Comparison of ENCODE assay signal across 1 cellular context in the genomic region with DNA sequence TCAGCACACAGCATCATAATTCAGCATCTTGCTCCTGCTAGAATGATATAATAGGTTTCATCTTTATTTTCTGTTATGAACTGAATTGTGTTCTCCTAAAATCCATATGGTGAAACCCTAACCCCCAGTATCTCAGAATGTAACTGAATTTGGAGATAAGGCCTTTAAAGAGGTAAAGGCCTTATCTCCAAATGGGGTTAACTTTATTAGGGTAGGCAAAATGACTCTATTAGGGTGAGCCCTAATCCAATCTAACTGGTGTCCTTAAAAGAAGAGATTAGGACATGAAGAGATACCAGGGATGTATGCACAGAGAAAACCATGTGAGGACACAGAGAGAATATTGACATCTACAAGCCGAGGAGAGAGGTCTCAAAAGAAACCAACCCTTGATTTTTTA.
TF ChIP-seq lines count a peak whose summit lies in the region.

No MANE protein-coding gene starts in this region.

TF ChIP-seq in SK-N-SH treated with all-trans-retinoic acid at 6 μM for 48 hours, 23 proteins besides CTCF, POLR2A, EP300 and RAD21 (continued from another document):
- TF ChIP-seq, protein P1, sequence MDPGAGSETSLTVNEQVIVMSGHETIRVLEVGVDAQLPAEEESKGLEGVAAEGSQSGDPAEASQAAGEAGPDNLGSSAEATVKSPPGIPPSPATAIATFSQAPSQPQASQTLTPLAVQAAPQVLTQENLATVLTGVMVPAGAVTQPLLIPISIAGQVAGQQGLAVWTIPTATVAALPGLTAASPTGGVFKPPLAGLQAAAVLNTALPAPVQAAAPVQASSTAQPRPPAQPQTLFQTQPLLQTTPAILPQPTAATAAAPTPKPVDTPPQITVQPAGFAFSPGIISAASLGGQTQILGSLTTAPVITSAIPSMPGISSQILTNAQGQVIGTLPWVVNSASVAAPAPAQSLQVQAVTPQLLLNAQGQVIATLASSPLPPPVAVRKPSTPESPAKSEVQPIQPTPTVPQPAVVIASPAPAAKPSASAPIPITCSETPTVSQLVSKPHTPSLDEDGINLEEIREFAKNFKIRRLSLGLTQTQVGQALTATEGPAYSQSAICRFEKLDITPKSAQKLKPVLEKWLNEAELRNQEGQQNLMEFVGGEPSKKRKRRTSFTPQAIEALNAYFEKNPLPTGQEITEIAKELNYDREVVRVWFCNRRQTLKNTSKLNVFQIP (CRISPR knock-in tag; IDR thresholded peaks at IDR 0.05; ENCODE audit: borderline replicate concordance, low read depth), result no peak
- TF ChIP-seq CSDC2 (CRISPR knock-in tag; IDR thresholded peaks at IDR 0.05), result no peak
- no peak for TF ChIP-seq SNAI2 (CRISPR knock-in tag; IDR thresholded peaks at IDR 0.05)
- TF ChIP-seq ZNF70 (CRISPR knock-in tag; IDR thresholded peaks at IDR 0.05), result no peak
- no peak for TF ChIP-seq ESRRG (CRISPR knock-in tag; IDR thresholded peaks at IDR 0.05)
- TF ChIP-seq ZNF565 (CRISPR knock-in tag; conservative IDR thresholded peaks at IDR 0.05; ENCODE audit: low read depth), result no peak
- no peak for TF ChIP-seq OSR1 (CRISPR knock-in tag; IDR thresholded peaks at IDR 0.05)
- no peak for TF ChIP-seq BACH2 (CRISPR knock-in tag; IDR thresholded peaks at IDR 0.05; ENCODE audit: borderline replicate concordance)
- no peak for TF ChIP-seq ZFP30 (CRISPR knock-in tag; IDR thresholded peaks at IDR 0.05)
- TF ChIP-seq, protein P2, sequence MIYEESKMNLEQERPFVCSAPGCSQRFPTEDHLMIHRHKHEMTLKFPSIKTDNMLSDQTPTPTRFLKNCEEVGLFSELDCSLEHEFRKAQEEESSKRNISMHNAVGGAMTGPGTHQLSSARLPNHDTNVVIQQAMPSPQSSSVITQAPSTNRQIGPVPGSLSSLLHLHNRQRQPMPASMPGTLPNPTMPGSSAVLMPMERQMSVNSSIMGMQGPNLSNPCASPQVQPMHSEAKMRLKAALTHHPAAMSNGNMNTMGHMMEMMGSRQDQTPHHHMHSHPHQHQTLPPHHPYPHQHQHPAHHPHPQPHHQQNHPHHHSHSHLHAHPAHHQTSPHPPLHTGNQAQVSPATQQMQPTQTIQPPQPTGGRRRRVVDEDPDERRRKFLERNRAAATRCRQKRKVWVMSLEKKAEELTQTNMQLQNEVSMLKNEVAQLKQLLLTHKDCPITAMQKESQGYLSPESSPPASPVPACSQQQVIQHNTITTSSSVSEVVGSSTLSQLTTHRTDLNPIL (CRISPR knock-in tag; IDR thresholded peaks at IDR 0.05; ENCODE audit: low read depth), result no peak
